ENCODE assay signal across 8 cellular contexts in genomic region chr2:151363709-151364108, GRCh38. TPM values are rescaled to one million over a fixed set of nuclear protein-coding genes. Genes with fewer than 3 reads are reported as not detected.
DNase-seq lines count a peak whose midpoint lies in the region; ATAC-seq, FAIRE-seq and TF ChIP-seq lines count a peak whose summit lies in the region.

No MANE protein-coding gene starts in this region.

- H3K4me2 ChIP-seq in DND-41 (ENCODE audit: insufficient read depth, low read length), result no peak overlapping the region
- no peak overlapping the region for H3K4me2 ChIP-seq in HepG2 (ENCODE audit: low read depth, low read length)

- TF ChIP-seq EP300 in HepG2 (IDR thresholded peaks at IDR 0.05; ENCODE audit: low read depth in 2 of 2, low read length in 2 of 2), result no peak
- no peak for TF ChIP-seq EP300 in HepG2 (CRISPR knock-in tag; IDR thresholded peaks at IDR 0.05; ENCODE audit: borderline replicate concordance)

- intact Hi-C loops in HepG2 (cut with micrococcal nuclease; ENCODE audit: unreplicated experiment), result no loop called here
- intact Hi-C loops in posterior vena cava (cut with DNase I), result no loop called here

- H3K4me1 Mint-ChIP-seq in progenitor cell of endocrine pancreas (ENCODE audit: low read depth), result no peaks in the 10 kb centered on the region

- in situ Hi-C loops in HepG2 (cut with HindIII; ENCODE audit: extremely low pct_ligation_motif_present, low pct_unique_long_range_greater_than_20kb), result no loop called here

- H3K79me2 ChIP-seq in DND-41 (ENCODE audit: insufficient read depth, low read length) (no peaks in the 10 kb centered on the region), HepG2 (ENCODE audit: insufficient read depth, low read length) (no peaks in the 10 kb centered on the region)

- H3K4me3 ChIP-seq in DND-41 (ENCODE audit: low read depth in 1 of 2, low read length in 2 of 2) (no peak overlapping the region), HepG2 (replicated peaks in 1 of 3; ENCODE audit: insufficient read depth in 1 of 3, low read depth in 2 of 3, low read length in 3 of 3) (no peak overlapping the region)

- no peak for ATAC-seq in DND-41 (ENCODE audit: insufficient read depth, low read depth)
- ATAC-seq in HG02642 (IDR thresholded peaks at IDR 0.05; ENCODE audit: poor library complexity, unreplicated experiment), result peak; percentile 85
- no peak for ATAC-seq in HepG2

- FAIRE-seq in HepG2 (lab: Jason Lieb, UNC), result no peak

- H2AFZ ChIP-seq in DND-41 (ENCODE audit: low read depth, low read length) (peak overlapping the region; percentile 38; the same call in 1 of the 2 replicates), HepG2 (ENCODE audit: low read length) (no peak overlapping the region)

- no peak overlapping the region for H3K27ac Mint-ChIP-seq in progenitor cell of endocrine pancreas

- H3K27me3 ChIP-seq in DND-41 (ENCODE audit: insufficient read depth, low read length, poor library complexity) (no peaks in the 10 kb centered on the region), HepG2 (ENCODE audit: control insufficient read depth in 1 of 2, insufficient read depth in 2 of 2, low read length in 2 of 2) (no peaks in the 10 kb centered on the region; a peak in 1 of 5 replicates)

- H3K9ac ChIP-seq in DND-41 (ENCODE audit: low read depth, low read length) (no peak overlapping the region), HepG2 (ENCODE audit: insufficient read depth, low read depth, low read length) (no peak overlapping the region)

- no TSS peak for BruUV-seq in HepG2 (replicated peaks; lab: Mats Ljungman, UMichigan)

- H3K4me1 ChIP-seq in DND-41 (ENCODE audit: insufficient read depth, low read length) (no peaks in the 10 kb centered on the region), HepG2 (ENCODE audit: insufficient read depth, low read length) (no peaks in the 10 kb centered on the region)

- no peaks in the 10 kb centered on the region for H3K27me3 Mint-ChIP-seq in progenitor cell of endocrine pancreas

- POLR2A ChIA-PET in HepG2 (lab: Yijun Ruan, JAX), result no interaction called here

- no peak overlapping the region for H3K4me3 Mint-ChIP-seq in progenitor cell of endocrine pancreas (ENCODE audit: low read depth)

- WGBS in HepG2 (ENCODE audit: low lambda C conversion rate), result 53% methylated on average over 8 of the region's 8 CpGs

- TF ChIP-seq RAD21 in HepG2 (CRISPR knock-in tag; IDR thresholded peaks at IDR 0.05), result no peak

- H3K27ac ChIP-seq in DND-41 (ENCODE audit: low read length) (no peak overlapping the region), HepG2 (ENCODE audit: extremely low read length, insufficient read depth, low read length) (no peak overlapping the region)

- no peaks in the 10 kb centered on the region for H4K20me1 ChIP-seq in DND-41 (ENCODE audit: insufficient read depth, low read length)
- H4K20me1 ChIP-seq in HepG2 (ENCODE audit: insufficient read depth, low read length), result no peaks in the 10 kb centered on the region; the same call in 1 of the 2 replicates

- H3K9me3 Mint-ChIP-seq in progenitor cell of endocrine pancreas (ENCODE audit: low read depth), result no peaks in the 10 kb centered on the region

- TF ChIP-seq POLR2A in HepG2 (IDR thresholded peaks at IDR 0.05; ENCODE audit: insufficient read depth in 1 of 2, low read depth in 2 of 2, low read length in 2 of 2), result no peak

- no peaks in the 10 kb centered on the region for H3K36me3 ChIP-seq in DND-41 (ENCODE audit: insufficient read depth, low read length)
- no peaks in the 10 kb centered on the region for H3K36me3 ChIP-seq in HepG2 (replicated peaks in 1 of 2; ENCODE audit: control insufficient read depth in 1 of 2, insufficient read depth in 2 of 2, low read length in 2 of 2)

- TF ChIP-seq CTCF in DND-41 (IDR thresholded peaks at IDR 0.05; ENCODE audit: borderline replicate concordance, extremely low read depth, low read length, poor library complexity, severe bottlenecking), result no peak
- TF ChIP-seq CTCF in HepG2 (CRISPR knock-in tag; IDR thresholded peaks at IDR 0.05), result no peak
- no peak for TF ChIP-seq CTCF in progenitor cell of endocrine pancreas (IDR thresholded peaks at IDR 0.05; ENCODE audit: unreplicated experiment)

- DNase-seq in DND-41 (no peak), SKM-1 (lab: John Stamatoyannopoulos, UW; ENCODE audit: unreplicated experiment) (peak; percentile 42), HepG2 (ENCODE audit: low spot score) (no peak), progenitor cell of endocrine pancreas (ENCODE audit: low spot score, unreplicated experiment) (no peak), posterior vena cava (ENCODE audit: low spot score) (no peak)
- DNase-seq in stimulated activated CD4-positive, alpha-beta T cell treated with anti-CD3 and anti-CD28 coated beads, Interleukin-1b, Interleukin-23, amount 100 ng/mL, for 48 hours, result no peak
- DNase-seq in stimulated activated CD4-positive, alpha-beta T cell treated with anti-CD3 and anti-CD28 coated beads, Interleukin-4, amount 100 ng/mL, for 4 hours, result no peak

- CTCF ChIA-PET in HepG2 (lab: Yijun Ruan, JAX; ENCODE audit: low intra/inter-chr PET ratio, low total read pairs), result no interaction called here

- H3K36me3 Mint-ChIP-seq in progenitor cell of endocrine pancreas (ENCODE audit: insufficient read depth), result no peaks in the 10 kb centered on the region

- no peaks in the 10 kb centered on the region for H3K9me3 ChIP-seq in DND-41 (ENCODE audit: insufficient read depth, low read length, severe bottlenecking)
- no peaks in the 10 kb centered on the region for H3K9me3 ChIP-seq in HepG2 (ENCODE audit: low read length)

TF ChIP-seq in HepG2, 621 proteins besides CTCF, POLR2A, EP300 and RAD21:
- TF ChIP-seq NR2F6 (IDR thresholded peaks at IDR 0.05) (no peak), NR2F6 (CRISPR knock-in tag; IDR thresholded peaks at IDR 0.05) (no peak), ATF7 (IDR thresholded peaks at IDR 0.05) (peak; percentile 82), ATF7 (CRISPR knock-in tag; IDR thresholded peaks at IDR 0.05) (no peak)

RNA-seq across cellular contexts. Expression of gene TNFAIP6, which starts 6.3 kb away (rescaled TPM):
- total RNA-seq in HepG2 (2016; rRNA removed; fragmentation: Illumina TruSeq; extraction: Trizol) (not detected in 2 replicates), progenitor cell of endocrine pancreas (not detected in 2 replicates), posterior vena cava (1 to 10 TPM; 2.4 to 4.4 TPM)
- total RNA-seq in HepG2 (2016; cell fraction: cytosol; rRNA removed; fragmentation: Illumina TruSeq; extraction: Trizol; ENCODE audit: low read depth), result not detected in 2 replicates
- not detected in 2 replicates for total RNA-seq in HepG2 (2016; cell fraction: insoluble cytoplasmic fraction; rRNA removed; fragmentation: Illumina TruSeq; extraction: Trizol)
- not detected in 2 replicates for total RNA-seq in HepG2 (2016; cell fraction: membrane; rRNA removed; fragmentation: Illumina TruSeq; extraction: Trizol)
- not detected in 2 replicates for total RNA-seq in HepG2 (2016; cell fraction: nucleus; rRNA removed; fragmentation: Illumina TruSeq; extraction: Trizol)
- polyA plus RNA-seq in HepG2 (2011; rRNA removed), result not detected in 2 replicates
- not detected in 2 replicates for polyA plus RNA-seq in HepG2 (2011; cell fraction: cytosol; rRNA removed)
- polyA plus RNA-seq in HepG2 (2011; cell fraction: nucleus; rRNA removed), result not detected in 2 replicates
- polyA plus RNA-seq in HepG2 (2012), result not detected in 2 replicates
- not detected in 2 replicates for polyA plus RNA-seq in HepG2 (2016; cell fraction: cytosol; fragmentation: Illumina TruSeq; extraction: Trizol; ENCODE audit: low read depth)
- polyA plus RNA-seq in HepG2 (2016; cell fraction: insoluble cytoplasmic fraction; fragmentation: Illumina TruSeq; extraction: Trizol; ENCODE audit: low read depth), result not detected in 2 replicates
- polyA plus RNA-seq in HepG2 (2016; cell fraction: membrane; fragmentation: Illumina TruSeq; extraction: Trizol; ENCODE audit: low read depth), result not detected in 2 replicates
- not detected in 2 replicates for polyA plus RNA-seq in HepG2 (2016; cell fraction: nucleus; fragmentation: Illumina TruSeq; extraction: Trizol; ENCODE audit: insufficient read depth, low read depth)
- polyA minus RNA-seq in HepG2 (2011; rRNA and poly(A)+ RNA removed; ENCODE audit: low replicate concordance), result not detected in 2 replicates
- not detected in 2 replicates for polyA minus RNA-seq in HepG2 (2011; cell fraction: cytosol; rRNA and poly(A)+ RNA removed)
- polyA minus RNA-seq in HepG2 (2011; cell fraction: nucleus; rRNA and poly(A)+ RNA removed), result not detected in 2 replicates

RNA-seq across cellular contexts. Expression of gene RIF1, which starts 46.0 kb away (rescaled TPM):
- total RNA-seq in HepG2 (2016; rRNA removed; fragmentation: Illumina TruSeq; extraction: Trizol) (73.6 and 115 TPM in 2 replicates), progenitor cell of endocrine pancreas (53.0 and 54.4 TPM in 2 replicates), posterior vena cava (10 to 100 TPM; 31.0 to 40.4 TPM)
- total RNA-seq in HepG2 (2016; cell fraction: cytosol; rRNA removed; fragmentation: Illumina TruSeq; extraction: Trizol; ENCODE audit: low read depth), result 9.8 and 12.3 TPM in 2 replicates
- 66.6 and 108 TPM in 2 replicates for total RNA-seq in HepG2 (2016; cell fraction: insoluble cytoplasmic fraction; rRNA removed; fragmentation: Illumina TruSeq; extraction: Trizol)
- total RNA-seq in HepG2 (2016; cell fraction: membrane; rRNA removed; fragmentation: Illumina TruSeq; extraction: Trizol), result 15.2 and 16.4 TPM in 2 replicates
- 109 and 122 TPM in 2 replicates for total RNA-seq in HepG2 (2016; cell fraction: nucleus; rRNA removed; fragmentation: Illumina TruSeq; extraction: Trizol)
- 9.2 and 12.1 TPM in 2 replicates for polyA plus RNA-seq in HepG2 (2011; rRNA removed)
- polyA plus RNA-seq in HepG2 (2011; cell fraction: cytosol; rRNA removed), result 3.2 and 5.3 TPM in 2 replicates
- polyA plus RNA-seq in HepG2 (2011; cell fraction: nucleus; rRNA removed), result 14.9 and 18.9 TPM in 2 replicates
- 14.0 and 20.4 TPM in 2 replicates for polyA plus RNA-seq in HepG2 (2012)
- 0.55 and 0.81 TPM in 2 replicates for polyA plus RNA-seq in HepG2 (2016; cell fraction: cytosol; fragmentation: Illumina TruSeq; extraction: Trizol; ENCODE audit: low read depth)
- polyA plus RNA-seq in HepG2 (2016; cell fraction: insoluble cytoplasmic fraction; fragmentation: Illumina TruSeq; extraction: Trizol; ENCODE audit: low read depth), result 31.9 and 33.0 TPM in 2 replicates
- 1.4 and 1.6 TPM in 2 replicates for polyA plus RNA-seq in HepG2 (2016; cell fraction: membrane; fragmentation: Illumina TruSeq; extraction: Trizol; ENCODE audit: low read depth)
- 44.2 and 52.9 TPM in 2 replicates for polyA plus RNA-seq in HepG2 (2016; cell fraction: nucleus; fragmentation: Illumina TruSeq; extraction: Trizol; ENCODE audit: insufficient read depth, low read depth)
- 32.7 and 42.8 TPM in 2 replicates for polyA minus RNA-seq in HepG2 (2011; rRNA and poly(A)+ RNA removed; ENCODE audit: low replicate concordance)
- 28.4 and 34.1 TPM in 2 replicates for polyA minus RNA-seq in HepG2 (2011; cell fraction: cytosol; rRNA and poly(A)+ RNA removed)
- polyA minus RNA-seq in HepG2 (2011; cell fraction: nucleus; rRNA and poly(A)+ RNA removed), result 178 and 190 TPM in 2 replicates
